ENCODE assay signal across 8 cellular contexts in the genomic region with DNA sequence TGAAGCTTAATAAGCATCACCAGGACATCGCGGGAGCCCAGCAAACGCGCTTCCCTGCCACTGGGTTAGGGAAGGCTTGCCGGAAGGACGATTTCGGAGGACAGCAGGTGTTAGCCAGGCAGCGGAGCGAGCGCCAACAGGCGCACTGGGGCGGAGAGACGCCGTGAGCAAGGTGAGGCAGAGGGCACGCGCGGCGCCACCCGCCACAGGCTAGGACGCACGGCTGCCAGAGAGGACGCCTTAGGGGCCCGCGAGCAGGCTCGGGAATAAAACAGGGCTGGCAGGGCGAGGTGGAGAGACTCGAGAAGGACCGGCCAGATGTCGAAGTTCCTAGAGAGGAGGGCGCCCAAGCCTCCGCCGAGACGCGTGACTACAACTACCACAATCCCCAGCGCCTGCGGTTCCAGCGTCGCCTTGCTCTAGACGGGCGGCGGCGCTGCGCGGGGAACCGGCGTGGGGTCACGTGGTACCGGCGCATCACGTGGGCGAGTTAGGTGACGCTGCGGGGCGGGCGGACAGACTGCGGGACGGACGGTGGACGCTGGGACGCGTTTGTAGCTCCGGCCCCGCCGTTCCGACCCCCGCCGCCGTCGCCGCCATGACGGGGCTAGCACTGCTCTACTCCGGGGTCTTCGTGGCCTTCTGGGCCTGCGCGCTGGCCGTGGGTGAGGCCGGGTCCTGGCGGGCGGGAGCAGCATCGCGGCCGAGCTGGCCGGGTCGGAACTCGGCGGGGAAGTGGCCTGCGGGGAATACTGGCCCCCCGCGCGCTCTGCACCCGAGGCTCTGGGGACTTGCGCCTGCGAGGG. TPM values are rescaled to one million over a fixed set of nuclear protein-coding genes. Genes with fewer than 3 reads are reported as not detected.
DNase-seq lines count a peak whose midpoint lies in the region; ATAC-seq and TF ChIP-seq lines count a peak whose summit lies in the region.

A gene (plus strand): TSS at position 518 of the 806 bp plus-strand sequence. CDS start 81 bp downstream, at position 599.

- H3K36me3 Mint-ChIP-seq in T-helper 1 cell treated with Interleukin-12 subunit alpha and Interleukin-12 subunit beta and Interleukin-4 antibody, amounts not matched to agents 30 μg/mL and 1 μg/mL, for 36 hours (ENCODE audit: low read depth): peaks cover 23% of the 10 kb centered on the region
- peaks cover 8% of the 10 kb centered on the region for H3K36me3 Mint-ChIP-seq in progenitor cell of endocrine pancreas (ENCODE audit: insufficient read depth)

- H3K36me3 ChIP-seq in upper lobe of right lung: peaks cover 36% of the 10 kb centered on the region

- no peaks in the 10 kb centered on the region for H3K9me3 Mint-ChIP-seq in T-helper 1 cell treated with Interleukin-12 subunit alpha and Interleukin-12 subunit beta and Interleukin-4 antibody, amounts not matched to agents 30 μg/mL and 1 μg/mL, for 36 hours
- H3K9me3 Mint-ChIP-seq in progenitor cell of endocrine pancreas (ENCODE audit: low read depth): no peaks in the 10 kb centered on the region

- peak; percentile 89 for DNase-seq in NCI-H1694 treated with DMSO at 0.1 percent for 48 hours (lab: John Stamatoyannopoulos, UW)
- DNase-seq in amniotic stem cell (lab: John Stamatoyannopoulos, UW): peak; percentile 89
- DNase-seq in left cardiac atrium: peak; percentile 98
- DNase-seq in progenitor cell of endocrine pancreas (ENCODE audit: low spot score, unreplicated experiment): peak; percentile 84
- DNase-seq in upper lobe of right lung: peak; percentile 99

- H3K4me1 ChIP-seq in upper lobe of right lung: peaks cover 40% of the 10 kb centered on the region

- intact Hi-C loops in left cardiac atrium (cut with DNase I): no loop called here
- intact Hi-C loops in upper lobe of right lung (cut with DNase I): no loop called here

- H3K4me1 Mint-ChIP-seq in T-helper 1 cell treated with Interleukin-12 subunit alpha and Interleukin-12 subunit beta and Interleukin-4 antibody, amounts not matched to agents 30 μg/mL and 1 μg/mL, for 36 hours (ENCODE audit: low read depth): peaks cover 55% of the 10 kb centered on the region
- H3K4me1 Mint-ChIP-seq in progenitor cell of endocrine pancreas (ENCODE audit: low read depth): peaks cover 37% of the 10 kb centered on the region

- no peaks in the 10 kb centered on the region for H3K27me3 Mint-ChIP-seq in T-helper 1 cell treated with Interleukin-12 subunit alpha and Interleukin-12 subunit beta and Interleukin-4 antibody, amounts not matched to agents 30 μg/mL and 1 μg/mL, for 36 hours (ENCODE audit: low read depth)
- no peaks in the 10 kb centered on the region for H3K27me3 Mint-ChIP-seq in progenitor cell of endocrine pancreas

- peak; percentile 87 for TF ChIP-seq POLR2A in GM15510 (IDR thresholded peaks at IDR 0.05; ENCODE audit: borderline replicate concordance, extremely low read depth, insufficient read length)

- no peaks in the 10 kb centered on the region for H3K27me3 ChIP-seq in upper lobe of right lung

- H3K27ac ChIP-seq in upper lobe of right lung: peak within 1 kb of the TSS; percentile 95

- no peaks in the 10 kb centered on the region for H3K9me3 ChIP-seq in upper lobe of right lung

- peak; percentile 69 for ATAC-seq in HG02885 (IDR thresholded peaks at IDR 0.05; ENCODE audit: poor library complexity, unreplicated experiment)
- ATAC-seq in left cardiac atrium: peak; percentile 88 to 92
- peak; percentile 89 for ATAC-seq in upper lobe of right lung

- H3K4me3 Mint-ChIP-seq in T-helper 1 cell treated with Interleukin-12 subunit alpha and Interleukin-12 subunit beta and Interleukin-4 antibody, amounts not matched to agents 30 μg/mL and 1 μg/mL, for 36 hours: peak within 1 kb of the TSS; percentile 87
- peak within 1 kb of the TSS; percentile 90 for H3K4me3 Mint-ChIP-seq in progenitor cell of endocrine pancreas (ENCODE audit: low read depth)

- peak within 1 kb of the TSS; percentile 94 for H3K4me3 ChIP-seq in upper lobe of right lung

- peak within 1 kb of the TSS; percentile 96 for H3K27ac Mint-ChIP-seq in T-helper 1 cell treated with Interleukin-12 subunit alpha and Interleukin-12 subunit beta and Interleukin-4 antibody, amounts not matched to agents 30 μg/mL and 1 μg/mL, for 36 hours
- H3K27ac Mint-ChIP-seq in progenitor cell of endocrine pancreas: peak within 1 kb of the TSS; percentile 94

- TF ChIP-seq CTCF in progenitor cell of endocrine pancreas (IDR thresholded peaks at IDR 0.05; ENCODE audit: unreplicated experiment) (no peak), upper lobe of right lung (IDR thresholded peaks at IDR 0.05) (peak; percentile 33)

RNA-seq across cellular contexts. Expression of the gene that starts here (rescaled TPM):
- total RNA-seq in left cardiac atrium (100 to 1,000 TPM in 1 of 2 donors, 10 to 100 TPM in 1; 96.5 to 113 TPM), progenitor cell of endocrine pancreas (104 and 108 TPM in 2 replicates), upper lobe of right lung (191 TPM)

Comparison
In these comparisons a context has a peak if more than half of its experiments do, and no peak if none do; other contexts are left out.
1. Peak in every context shown above with its lines: DNase-seq, ATAC-seq, H3K4me3 ChIP-seq and H3K27ac ChIP-seq.